Comparison of ENCODE assay signal across 12 cellular contexts in the genomic region with DNA sequence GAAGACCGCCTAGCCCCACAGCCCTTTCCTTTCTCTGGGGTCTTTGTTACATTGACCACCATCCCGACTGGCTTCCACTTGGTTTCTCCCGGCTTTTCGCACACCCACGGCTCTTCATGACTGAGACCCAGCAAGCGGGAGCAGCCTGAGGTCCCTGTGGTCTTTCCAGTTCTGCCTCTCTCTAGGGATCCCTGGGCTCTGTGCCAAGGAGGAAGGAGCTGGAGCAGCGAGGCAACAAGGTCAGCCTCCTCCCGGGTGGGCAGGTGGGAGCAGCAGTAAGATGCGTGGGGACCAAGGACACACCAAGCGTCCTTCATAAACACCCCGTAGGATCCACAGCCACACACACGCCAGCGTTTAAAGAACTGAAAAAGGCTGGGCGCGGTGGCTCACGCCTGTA. TPM values are rescaled to one million over a fixed set of nuclear protein-coding genes. Genes with fewer than 3 reads are reported as not detected.
DNase-seq lines count a peak whose midpoint lies in the region; ATAC-seq and TF ChIP-seq lines count a peak whose summit lies in the region.
"Had no signal": no experiment of that assay in that cellular context is flagged by ENCODE, and none has a peak within 500 bp of the region (broad histone marks: within the 10 kb centered on the region; RNA-seq: fewer than 3 reads in every experiment).

No MANE protein-coding gene starts in this region.

- no peaks in the 10 kb centered on the region for H3K27me3 ChIP-seq in WERI-Rb-1 (ENCODE audit: insufficient read depth, low read depth, severe bottlenecking)

- H3K36me3 Mint-ChIP-seq in glutamatergic neuron (ENCODE audit: unreplicated experiment): no peaks in the 10 kb centered on the region

- H3K27me3 Mint-ChIP-seq in glutamatergic neuron (ENCODE audit: unreplicated experiment): peaks cover 5% of the 10 kb centered on the region

- H3K4me3 ChIP-seq in WERI-Rb-1 (ENCODE audit: low read depth, low read length): no peak overlapping the region
- H3K4me3 ChIP-seq: gastroesophageal sphincter had no signal

- DNase-seq in NCI-H1417 (lab: John Stamatoyannopoulos, UW) (peak in 2 of 3 experiments; percentile 42 to 64), NCI-H1417 treated with DMSO at 0.1 percent for 48 hours (lab: John Stamatoyannopoulos, UW) (no peak), LoVo (ENCODE audit: low spot score) (peak; percentile 28), glutamatergic neuron (peak; percentile 7), retina (peak; percentile 13), WERI-Rb-1 (no peak)
- no peak for DNase-seq in activated CD8-positive, alpha-beta memory T cell treated with anti-CD3 and anti-CD28 coated beads for 24 hours
- DNase-seq: activated naive CD4-positive, alpha-beta T cell; HCEC 1CT had no signal

- H3K27ac ChIP-seq in WERI-Rb-1: no peak overlapping the region
- H3K27ac ChIP-seq: gastroesophageal sphincter had no signal

- H3K9me3 ChIP-seq in WERI-Rb-1 (ENCODE audit: severe bottlenecking): no peaks in the 10 kb centered on the region
- H3K9me3 ChIP-seq: gastroesophageal sphincter had no signal

- H3K27ac Mint-ChIP-seq in glutamatergic neuron (ENCODE audit: unreplicated experiment): peak overlapping the region; percentile 48

- no peak for ATAC-seq in HG02610 (IDR thresholded peaks at IDR 0.05; ENCODE audit: unreplicated experiment)
- ATAC-seq: gastroesophageal sphincter had no signal

- H3K4me3 Mint-ChIP-seq in glutamatergic neuron (ENCODE audit: unreplicated experiment): no peak overlapping the region

- H3K4me1 Mint-ChIP-seq in glutamatergic neuron (ENCODE audit: low read depth, unreplicated experiment): peaks cover 18% of the 10 kb centered on the region

- no peak for TF ChIP-seq CTCF in glutamatergic neuron (IDR thresholded peaks at IDR 0.05; ENCODE audit: partially characterized antibody, unreplicated experiment)
- TF ChIP-seq CTCF in WERI-Rb-1 (IDR thresholded peaks at IDR 0.05; ENCODE audit: low read depth, low read length): no peak

- no peaks in the 10 kb centered on the region for H3K36me3 ChIP-seq in WERI-Rb-1
- H3K36me3 ChIP-seq: gastroesophageal sphincter had no signal

- peaks cover 4% of the 10 kb centered on the region for H3K9me3 Mint-ChIP-seq in glutamatergic neuron (ENCODE audit: unreplicated experiment)

RNA-seq across cellular contexts. Expression of a gene that starts 29.6 kb away (rescaled TPM):
- 15.6 TPM for total RNA-seq in glutamatergic neuron (ENCODE audit: unreplicated experiment)

RNA-seq across cellular contexts. Expression of a gene that starts 37.9 kb away (rescaled TPM):
- 70.5 TPM for total RNA-seq in glutamatergic neuron (ENCODE audit: unreplicated experiment)

RNA-seq across cellular contexts. Expression of a gene that starts 50.1 kb away (rescaled TPM):
- total RNA-seq in glutamatergic neuron (ENCODE audit: unreplicated experiment): 78.7 TPM
- total RNA-seq: myocyte had no signal

RNA-seq across cellular contexts. Expression of a gene that starts 58.1 kb away (rescaled TPM):
- total RNA-seq in glutamatergic neuron (ENCODE audit: unreplicated experiment): 4.0 TPM
- total RNA-seq: myocyte had no signal

Comparison
In these comparisons a context has a peak if more than half of its experiments do, and no peak if none do; other contexts are left out.
1. DNase-seq: peak in NCI-H1417 (2 of 3), LoVo (single experiment), glutamatergic neuron (single experiment) and retina (single experiment); none in NCI-H1417 treated with DMSO at 0.1 percent for 48 hours (single experiment), WERI-Rb-1 (single experiment) and activated CD8-positive, alpha-beta memory T cell treated with anti-CD3 and anti-CD28 coated beads for 24 hours (single experiment).